Comparison of ENCODE assay signal across 2 cellular contexts in genomic region chr20:4677846-4678245, GRCh38.
TF ChIP-seq lines count a peak whose summit lies in the region.

No MANE protein-coding gene starts in this region.

TF ChIP-seq in SK-N-SH, 30 proteins besides CTCF, POLR2A, EP300 and RAD21 (continued from another document):
- no peak for TF ChIP-seq USF2 (IDR thresholded peaks at IDR 0.05; ENCODE audit: borderline replicate concordance, low read depth, low read length)

TF ChIP-seq in SK-N-SH treated with all-trans-retinoic acid at 6 μM for 48 hours, 23 proteins besides CTCF, POLR2A, EP300 and RAD21 (continued from another document):
- TF ChIP-seq, protein P1, sequence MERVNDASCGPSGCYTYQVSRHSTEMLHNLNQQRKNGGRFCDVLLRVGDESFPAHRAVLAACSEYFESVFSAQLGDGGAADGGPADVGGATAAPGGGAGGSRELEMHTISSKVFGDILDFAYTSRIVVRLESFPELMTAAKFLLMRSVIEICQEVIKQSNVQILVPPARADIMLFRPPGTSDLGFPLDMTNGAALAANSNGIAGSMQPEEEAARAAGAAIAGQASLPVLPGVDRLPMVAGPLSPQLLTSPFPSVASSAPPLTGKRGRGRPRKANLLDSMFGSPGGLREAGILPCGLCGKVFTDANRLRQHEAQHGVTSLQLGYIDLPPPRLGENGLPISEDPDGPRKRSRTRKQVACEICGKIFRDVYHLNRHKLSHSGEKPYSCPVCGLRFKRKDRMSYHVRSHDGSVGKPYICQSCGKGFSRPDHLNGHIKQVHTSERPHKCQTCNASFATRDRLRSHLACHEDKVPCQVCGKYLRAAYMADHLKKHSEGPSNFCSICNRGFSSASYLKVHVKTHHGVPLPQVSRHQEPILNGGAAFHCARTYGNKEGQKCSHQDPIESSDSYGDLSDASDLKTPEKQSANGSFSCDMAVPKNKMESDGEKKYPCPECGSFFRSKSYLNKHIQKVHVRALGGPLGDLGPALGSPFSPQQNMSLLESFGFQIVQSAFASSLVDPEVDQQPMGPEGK (CRISPR knock-in tag; IDR thresholded peaks at IDR 0.05; ENCODE audit: borderline replicate concordance), result no peak
- TF ChIP-seq PPARA (CRISPR knock-in tag; IDR thresholded peaks at IDR 0.05; ENCODE audit: borderline replicate concordance), result no peak
- TF ChIP-seq ZNF70 (CRISPR knock-in tag; IDR thresholded peaks at IDR 0.05), result no peak
